1 cellular context compared by ENCODE assay signal in the genomic region with DNA sequence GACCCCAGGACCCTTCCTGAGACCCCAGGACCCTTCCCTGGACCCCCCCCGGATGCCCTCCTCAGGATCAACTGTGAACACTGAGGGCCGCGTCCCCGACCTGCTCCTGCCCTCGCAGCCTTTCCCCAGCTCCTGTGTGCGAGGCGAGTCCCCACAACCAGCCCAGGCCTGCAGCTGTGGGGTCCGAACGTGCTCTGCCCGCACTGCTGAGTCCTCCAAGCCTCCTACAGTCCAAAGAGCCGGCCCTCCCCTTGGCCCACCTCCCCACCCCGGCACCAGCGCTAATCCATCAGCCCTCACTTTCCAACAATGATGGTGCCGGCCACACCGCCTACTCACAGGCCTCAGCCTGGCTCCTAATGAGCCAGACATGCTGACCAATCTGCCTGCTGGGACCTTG.
TF ChIP-seq lines count a peak whose summit lies in the region.

No MANE protein-coding gene starts in this region.

TF ChIP-seq in HepG2, 621 proteins besides CTCF, POLR2A, EP300 and RAD21:
- TF ChIP-seq, protein P1, sequence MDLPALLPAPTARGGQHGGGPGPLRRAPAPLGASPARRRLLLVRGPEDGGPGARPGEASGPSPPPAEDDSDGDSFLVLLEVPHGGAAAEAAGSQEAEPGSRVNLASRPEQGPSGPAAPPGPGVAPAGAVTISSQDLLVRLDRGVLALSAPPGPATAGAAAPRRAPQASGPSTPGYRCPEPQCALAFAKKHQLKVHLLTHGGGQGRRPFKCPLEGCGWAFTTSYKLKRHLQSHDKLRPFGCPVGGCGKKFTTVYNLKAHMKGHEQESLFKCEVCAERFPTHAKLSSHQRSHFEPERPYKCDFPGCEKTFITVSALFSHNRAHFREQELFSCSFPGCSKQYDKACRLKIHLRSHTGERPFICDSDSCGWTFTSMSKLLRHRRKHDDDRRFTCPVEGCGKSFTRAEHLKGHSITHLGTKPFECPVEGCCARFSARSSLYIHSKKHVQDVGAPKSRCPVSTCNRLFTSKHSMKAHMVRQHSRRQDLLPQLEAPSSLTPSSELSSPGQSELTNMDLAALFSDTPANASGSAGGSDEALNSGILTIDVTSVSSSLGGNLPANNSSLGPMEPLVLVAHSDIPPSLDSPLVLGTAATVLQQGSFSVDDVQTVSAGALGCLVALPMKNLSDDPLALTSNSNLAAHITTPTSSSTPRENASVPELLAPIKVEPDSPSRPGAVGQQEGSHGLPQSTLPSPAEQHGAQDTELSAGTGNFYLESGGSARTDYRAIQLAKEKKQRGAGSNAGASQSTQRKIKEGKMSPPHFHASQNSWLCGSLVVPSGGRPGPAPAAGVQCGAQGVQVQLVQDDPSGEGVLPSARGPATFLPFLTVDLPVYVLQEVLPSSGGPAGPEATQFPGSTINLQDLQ (CRISPR knock-in tag; IDR thresholded peaks at IDR 0.05) = no peak
- TF ChIP-seq GZF1 (CRISPR knock-in tag; IDR thresholded peaks at IDR 0.05) (no peak), ZNF75D (CRISPR knock-in tag; IDR thresholded peaks at IDR 0.05; ENCODE audit: borderline replicate concordance) (no peak), HCFC1 (IDR thresholded peaks at IDR 0.05; ENCODE audit: low read depth, low read length) (no peak), ZNF234 (CRISPR knock-in tag; conservative IDR thresholded peaks at IDR 0.05) (no peak), SUZ12 (IDR thresholded peaks at IDR 0.05; ENCODE audit: low read depth, low read length) (no peak), XRCC5 (optimal IDR thresholded peaks at IDR 0.05; ENCODE audit: low read length) (no peak), ZSCAN22 (CRISPR knock-in tag; IDR thresholded peaks at IDR 0.05) (no peak), ZNF367 (CRISPR knock-in tag; IDR thresholded peaks at IDR 0.05; ENCODE audit: borderline replicate concordance) (no peak), ZNF274 (CRISPR knock-in tag; IDR thresholded peaks at IDR 0.05) (no peak), ZNF619 (CRISPR knock-in tag; IDR thresholded peaks at IDR 0.05) (no peak)
- TF ChIP-seq, protein P2, sequence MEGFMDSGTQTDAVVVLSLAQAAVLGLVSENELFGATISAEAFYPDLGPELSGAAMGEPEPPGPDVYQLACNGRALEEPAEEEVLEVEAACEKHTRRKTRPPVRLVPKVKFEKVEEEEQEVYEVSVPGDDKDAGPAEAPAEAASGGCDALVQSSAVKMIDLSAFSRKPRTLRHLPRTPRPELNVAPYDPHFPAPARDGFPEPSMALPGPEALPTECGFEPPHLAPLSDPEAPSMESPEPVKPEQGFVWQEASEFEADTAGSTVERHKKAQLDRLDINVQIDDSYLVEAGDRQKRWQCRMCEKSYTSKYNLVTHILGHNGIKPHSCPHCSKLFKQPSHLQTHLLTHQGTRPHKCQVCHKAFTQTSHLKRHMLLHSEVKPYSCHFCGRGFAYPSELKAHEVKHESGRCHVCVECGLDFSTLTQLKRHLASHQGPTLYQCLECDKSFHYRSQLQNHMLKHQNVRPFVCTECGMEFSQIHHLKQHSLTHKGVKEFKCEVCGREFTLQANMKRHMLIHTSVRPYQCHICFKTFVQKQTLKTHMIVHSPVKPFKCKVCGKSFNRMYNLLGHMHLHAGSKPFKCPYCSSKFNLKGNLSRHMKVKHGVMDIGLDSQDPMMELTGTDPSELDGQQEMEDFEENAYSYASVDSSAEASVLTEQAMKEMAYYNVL (CRISPR knock-in tag; IDR thresholded peaks at IDR 0.05; ENCODE audit: borderline replicate concordance) = no peak
- TF ChIP-seq, protein P3, sequence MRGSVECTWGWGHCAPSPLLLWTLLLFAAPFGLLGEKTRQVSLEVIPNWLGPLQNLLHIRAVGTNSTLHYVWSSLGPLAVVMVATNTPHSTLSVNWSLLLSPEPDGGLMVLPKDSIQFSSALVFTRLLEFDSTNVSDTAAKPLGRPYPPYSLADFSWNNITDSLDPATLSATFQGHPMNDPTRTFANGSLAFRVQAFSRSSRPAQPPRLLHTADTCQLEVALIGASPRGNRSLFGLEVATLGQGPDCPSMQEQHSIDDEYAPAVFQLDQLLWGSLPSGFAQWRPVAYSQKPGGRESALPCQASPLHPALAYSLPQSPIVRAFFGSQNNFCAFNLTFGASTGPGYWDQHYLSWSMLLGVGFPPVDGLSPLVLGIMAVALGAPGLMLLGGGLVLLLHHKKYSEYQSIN (CRISPR knock-in tag; IDR thresholded peaks at IDR 0.05; ENCODE audit: borderline replicate concordance) = no peak
- TF ChIP-seq, protein P4, sequence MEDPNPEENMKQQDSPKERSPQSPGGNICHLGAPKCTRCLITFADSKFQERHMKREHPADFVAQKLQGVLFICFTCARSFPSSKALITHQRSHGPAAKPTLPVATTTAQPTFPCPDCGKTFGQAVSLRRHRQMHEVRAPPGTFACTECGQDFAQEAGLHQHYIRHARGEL (CRISPR knock-in tag; IDR thresholded peaks at IDR 0.05) = no peak
